8 cellular contexts compared by ENCODE assay signal in genomic region chr18:57630002-57630758, GRCh38. TPM values are rescaled to one million over a fixed set of nuclear protein-coding genes. Genes with fewer than 3 reads are reported as not detected.
A peak's percentile ranks its signal among the peaks of the same experiment; 100 is the strongest.
DNase-seq lines count a peak whose midpoint lies in the region; ATAC-seq and TF ChIP-seq lines count a peak whose summit lies in the region.

No MANE protein-coding gene starts in this region.

- H3K4me3 Mint-ChIP-seq in activated T-cell treated with anti-CD3 and anti-CD28 coated beads, Interleukin-2, amount 50 U/mL, for 72 hours = peak overlapping the region; percentile 93 to 99

- H3K9ac ChIP-seq in DND-41 (ENCODE audit: low read depth, low read length) = peak overlapping the region; percentile 67
- peak overlapping the region; percentile 87 for H3K9ac ChIP-seq in KMS-11

- peak; percentile 95 for DNase-seq in DND-41
- peak; percentile 93 to 94 for DNase-seq in activated T-cell treated with anti-CD3 and anti-CD28 coated beads, Interleukin-2, amount 50 U/mL, for 72 hours
- peak; percentile 92 for DNase-seq in esophagus squamous epithelium (lab: John Stamatoyannopoulos, UW)
- peak; percentile 97 for DNase-seq in myocyte (ENCODE audit: low read depth)
- DNase-seq in stimulated activated CD8-positive, alpha-beta memory T cell treated with anti-CD3 and anti-CD28 coated beads, Interleukin-7, amount 100 ng/mL, for 4 hours (ENCODE audit: low read depth in 2 of 2) = peak; percentile 91

- intact Hi-C loops in esophagus squamous epithelium (cut with DNase I) = no loop called here

- peak overlapping the region; percentile 79 to 90 for H3K4me3 ChIP-seq in DND-41 (ENCODE audit: low read depth in 1 of 2, low read length in 2 of 2)
- H3K4me3 ChIP-seq in KMS-11 (IDR thresholded peaks at IDR 0.05; ENCODE audit: insufficient read depth, low read depth, low read length) = no peak overlapping the region
- peak overlapping the region; percentile 57 to 74 (median 60) for H3K4me3 ChIP-seq in esophagus squamous epithelium

- H3K4me1 Mint-ChIP-seq in activated T-cell treated with anti-CD3 and anti-CD28 coated beads, Interleukin-2, amount 50 U/mL, for 72 hours (ENCODE audit: low read depth) = peaks cover 22% of the 10 kb centered on the region

- peaks cover 21% of the 10 kb centered on the region for H3K4me1 ChIP-seq in DND-41 (ENCODE audit: insufficient read depth, low read length)
- H3K4me1 ChIP-seq in KMS-11 (ENCODE audit: low read depth, poor library complexity, severe bottlenecking) = peaks cover 22% of the 10 kb centered on the region
- H3K4me1 ChIP-seq in esophagus squamous epithelium = peaks cover 6 to 21% (median 10%) of the 10 kb centered on the region in 3 donors

- H4K20me1 ChIP-seq in DND-41 (ENCODE audit: insufficient read depth, low read length) (no peaks in the 10 kb centered on the region), KMS-11 (ENCODE audit: insufficient read depth) (no peaks in the 10 kb centered on the region)

- H3K4me2 ChIP-seq in DND-41 (ENCODE audit: insufficient read depth, low read length) = peak overlapping the region; percentile 68
- peak overlapping the region; percentile 62 for H3K4me2 ChIP-seq in KMS-11

- TF ChIP-seq CTCF in DND-41 (IDR thresholded peaks at IDR 0.05; ENCODE audit: borderline replicate concordance, extremely low read depth, low read length, poor library complexity, severe bottlenecking) (peak; percentile 82), KMS-11 (conservative IDR thresholded peaks at IDR 0.05; ENCODE audit: low read depth, low read length) (peak; percentile 85), esophagus squamous epithelium (IDR thresholded peaks at IDR 0.05) (peak; percentile 57 to 81 (median 70))

- no peaks in the 10 kb centered on the region for H3K27me3 Mint-ChIP-seq in activated T-cell treated with anti-CD3 and anti-CD28 coated beads, Interleukin-2, amount 50 U/mL, for 72 hours (ENCODE audit: low read depth)

- H3K9me3 Mint-ChIP-seq in activated T-cell treated with anti-CD3 and anti-CD28 coated beads, Interleukin-2, amount 50 U/mL, for 72 hours = no peaks in the 10 kb centered on the region

- H3K36me3 ChIP-seq in DND-41 (ENCODE audit: insufficient read depth, low read length) (peaks cover 6% of the 10 kb centered on the region; the same call in 1 of the 2 replicates), KMS-11 (ENCODE audit: insufficient read depth) (no peaks in the 10 kb centered on the region), esophagus squamous epithelium (no peaks in the 10 kb centered on the region)

- no peaks in the 10 kb centered on the region for H3K27me3 ChIP-seq in DND-41 (ENCODE audit: insufficient read depth, low read length, poor library complexity)
- H3K27me3 ChIP-seq in KMS-11 (ENCODE audit: insufficient read depth, low read depth) = no peaks in the 10 kb centered on the region
- no peaks in the 10 kb centered on the region for H3K27me3 ChIP-seq in esophagus squamous epithelium

- H3K9me3 ChIP-seq in DND-41 (ENCODE audit: insufficient read depth, low read length, severe bottlenecking) (no peaks in the 10 kb centered on the region), esophagus squamous epithelium (no peaks in the 10 kb centered on the region)

- H3K36me3 Mint-ChIP-seq in activated T-cell treated with anti-CD3 and anti-CD28 coated beads, Interleukin-2, amount 50 U/mL, for 72 hours (ENCODE audit: insufficient read depth in 2 of 2) = no peaks in the 10 kb centered on the region

- WGBS in esophagus squamous epithelium, 2 donors = 7 to 11% methylated on average over 11 to 26 of the region's 52 CpGs

- peak overlapping the region; percentile 78 for H3K27ac ChIP-seq in DND-41 (ENCODE audit: low read length)
- peak overlapping the region; percentile 64 for H3K27ac ChIP-seq in KMS-11
- peak overlapping the region; percentile 84 to 90 (median 88) for H3K27ac ChIP-seq in esophagus squamous epithelium

- H3K27ac Mint-ChIP-seq in activated T-cell treated with anti-CD3 and anti-CD28 coated beads, Interleukin-2, amount 50 U/mL, for 72 hours = peak overlapping the region; percentile 98

- ATAC-seq in DND-41 (ENCODE audit: insufficient read depth, low read depth) (peak; percentile 95), GM21786 (IDR thresholded peaks at IDR 0.05; ENCODE audit: unreplicated experiment) (peak; percentile 93)
- peak; percentile 96 to 97 for ATAC-seq in activated T-cell treated with anti-CD3 and anti-CD28 coated beads, Interleukin-2, amount 50 U/mL, for 72 hours (replicated peaks in 1 of 2)

- H3K79me2 ChIP-seq in DND-41 (ENCODE audit: insufficient read depth, low read length) (peaks cover 17% of the 10 kb centered on the region), KMS-11 (ENCODE audit: insufficient read depth, low read depth) (no peaks in the 10 kb centered on the region)

- peak overlapping the region; percentile 98 for H2AFZ ChIP-seq in DND-41 (ENCODE audit: low read depth, low read length)
- peak overlapping the region; percentile 100 for H2AFZ ChIP-seq in KMS-11 (ENCODE audit: low read depth)

- TF ChIP-seq POLR2A in esophagus squamous epithelium (IDR thresholded peaks at IDR 0.05) = peak in 1 of 4 donors; percentile 23

TF ChIP-seq in PFSK-1, 5 proteins besides CTCF, POLR2A, EP300 and RAD21:
- TF ChIP-seq SIN3A (IDR thresholded peaks at IDR 0.05; ENCODE audit: borderline replicate concordance, insufficient read depth, low read length) = peak; percentile 88; the same call in 1 of the 2 replicates
- TF ChIP-seq TAF1 (IDR thresholded peaks at IDR 0.05; ENCODE audit: borderline replicate concordance, insufficient read depth, low read length) = peak; percentile 73; the same call in 1 of the 2 replicates
- peak; percentile 94 for TF ChIP-seq FOXP2 (optimal IDR thresholded peaks at IDR 0.05; ENCODE audit: borderline replicate concordance, extremely low read depth, extremely low read length, insufficient read depth)
- peak; percentile 34 to 76; a peak in 2 of 4 replicates for TF ChIP-seq REST (IDR thresholded peaks at IDR 0.05; ENCODE audit: insufficient read depth in 1 of 2, low read depth in 2 of 2, low read length in 2 of 2)
- TF ChIP-seq POLR2AphosphoS5 (IDR thresholded peaks at IDR 0.05; ENCODE audit: low read depth, low read length) = peak; percentile 60

RNA-seq across cellular contexts. Expression of gene NARS1, which starts 8.5 kb away (rescaled TPM):
- 480 TPM for polyA plus RNA-seq in PFSK-1 (2012; ENCODE audit: insufficient read length, low read depth)
- total RNA-seq in activated T-cell treated with anti-CD3 and anti-CD28 coated beads, Interleukin-2, amount 50 U/mL, for 72 hours = 100 to 1,000 TPM; 130 to 137 TPM
- total RNA-seq in esophagus squamous epithelium (100 to 1,000 TPM in 3 of 4 donors, 10 to 100 TPM in 1; 69.6 to 147 (median 121) TPM), myocyte (207 and 282 TPM in 2 replicates)
- polyA plus RNA-seq in myocyte (2012) = 98.4 TPM

RNA-seq across cellular contexts. Expression of gene FECH, which starts 43.7 kb away (rescaled TPM):
- polyA plus RNA-seq in PFSK-1 (2012; ENCODE audit: insufficient read length, low read depth) = 29.3 TPM
- total RNA-seq in activated T-cell treated with anti-CD3 and anti-CD28 coated beads, Interleukin-2, amount 50 U/mL, for 72 hours = 10 to 100 TPM; 24.2 to 32.6 TPM
- total RNA-seq in esophagus squamous epithelium (10 to 100 TPM; 23.1 to 42.2 (median 33.1) TPM), myocyte (52.5 and 79.6 TPM in 2 replicates)
- polyA plus RNA-seq in myocyte (2012) = 40.8 TPM
